Comparison of ENCODE assay signal across 28 cellular contexts in genomic region chr11:73130181-73130580, GRCh38.
"Had no signal": no experiment of that assay in that cellular context is flagged by ENCODE, and none has a peak within 500 bp of the region (broad histone marks: within the 10 kb centered on the region; RNA-seq: fewer than 3 reads in every experiment).

No MANE protein-coding gene starts in this region.

- H3K4me3 ChIP-seq: breast epithelium had no signal

- H3K27me3 Mint-ChIP-seq: activated B cell treated with CpG ODN at 0.5 μM for 24 hours; activated CD4-positive, alpha-beta memory T cell treated with anti-CD3 and anti-CD28 coated beads, Interleukin-2, amount 10 ng/mL, durations not matched to agents 7 days and 5 days; activated CD4-positive, alpha-beta T cell treated with anti-CD3 and anti-CD28 coated beads for 36 hours; activated naive CD4-positive, alpha-beta T cell treated with anti-CD3 and anti-CD28 coated beads, Interleukin-2, amount 50 U/mL, for 24 hours; activated T-cell treated with anti-CD3 and anti-CD28 coated beads, Interleukin-2, amount 50 U/mL, for 24 hours had no signal

- DNase-seq: activated B cell treated with CpG ODN at 0.5 μM for 24 hours; activated CD4-positive, alpha-beta memory T cell treated with anti-CD3 and anti-CD28 coated beads, Interleukin-2, amount 10 ng/mL, durations not matched to agents 7 days and 5 days; activated CD4-positive, alpha-beta T cell treated with anti-CD3 and anti-CD28 coated beads for 36 hours; activated CD4-positive, alpha-beta T cell treated with anti-CD3 and anti-CD28 coated beads, Interleukin-2, amount 50 U/mL, for 1 hour; activated effector memory CD4-positive, alpha-beta T cell treated with Interleukin-2 at 50 U/mL for 16 hours; activated naive CD4-positive, alpha-beta T cell; activated T-cell treated with anti-CD3 and anti-CD28 coated beads, Interleukin-2, amount 50 U/mL, for 24 hours; aorta; central memory CD4-positive, alpha-beta T cell; Karpas-422; MM.1S; NCI-H1105; NCI-H1436; NCI-H1694 treated with DMSO at 0.1 percent for 48 hours; NCI-H2029 treated with DMSO at 0.1 percent for 48 hours; NCI-H345; NCI-H510A; NCI-H526 treated with DMSO at 0.1 percent for 48 hours; NCI-H82; NK-92 treated with Interleukin-12 subunit alpha and Interleukin-12 subunit beta, amount 100 ng/mL, for 24 hours; SIG-M5; T-helper 2 cell; T1000 had no signal

- ATAC-seq: activated CD4-positive, alpha-beta T cell treated with anti-CD3 and anti-CD28 coated beads for 36 hours had no signal

- H3K27me3 ChIP-seq: breast epithelium had no signal

- H3K9me3 Mint-ChIP-seq: activated naive CD4-positive, alpha-beta T cell treated with anti-CD3 and anti-CD28 coated beads, Interleukin-2, amount 50 U/mL, for 24 hours; activated T-helper 1 cell treated with anti-CD3 and anti-CD28 coated beads, Interleukin-12 subunit alpha, Interleukin-12 subunit beta, Interleukin-2, Interleukin-4 antibody, amounts not matched to agents 30 ng/mL and 10 ng/mL and 1 ng/mL, durations not matched to agents 14 hours and 24 hours and 36 hours had no signal

- H3K4me3 Mint-ChIP-seq: activated B cell treated with CpG ODN at 0.5 μM for 24 hours; activated CD4-positive, alpha-beta memory T cell treated with anti-CD3 and anti-CD28 coated beads, Interleukin-2, amount 10 ng/mL, durations not matched to agents 7 days and 5 days; activated CD4-positive, alpha-beta T cell treated with anti-CD3 and anti-CD28 coated beads for 36 hours; activated naive CD4-positive, alpha-beta T cell treated with anti-CD3 and anti-CD28 coated beads, Interleukin-2, amount 50 U/mL, for 24 hours; activated T-cell treated with anti-CD3 and anti-CD28 coated beads, Interleukin-2, amount 50 U/mL, for 24 hours; activated T-helper 1 cell treated with anti-CD3 and anti-CD28 coated beads, Interleukin-12 subunit alpha, Interleukin-12 subunit beta, Interleukin-2, Interleukin-4 antibody, amounts not matched to agents 30 ng/mL and 10 ng/mL and 1 ng/mL, durations not matched to agents 14 hours and 24 hours and 36 hours had no signal

- H3K4me1 Mint-ChIP-seq: activated CD4-positive, alpha-beta memory T cell treated with anti-CD3 and anti-CD28 coated beads, Interleukin-2, amount 10 ng/mL, durations not matched to agents 7 days and 5 days had no signal

- H3K27ac Mint-ChIP-seq: activated CD4-positive, alpha-beta memory T cell treated with anti-CD3 and anti-CD28 coated beads, Interleukin-2, amount 10 ng/mL, durations not matched to agents 7 days and 5 days; activated CD4-positive, alpha-beta T cell treated with anti-CD3 and anti-CD28 coated beads for 36 hours; activated naive CD4-positive, alpha-beta T cell treated with anti-CD3 and anti-CD28 coated beads, Interleukin-2, amount 50 U/mL, for 24 hours; activated T-cell treated with anti-CD3 and anti-CD28 coated beads, Interleukin-2, amount 50 U/mL, for 24 hours; activated T-helper 1 cell treated with anti-CD3 and anti-CD28 coated beads, Interleukin-12 subunit alpha, Interleukin-12 subunit beta, Interleukin-2, Interleukin-4 antibody, amounts not matched to agents 30 ng/mL and 10 ng/mL and 1 ng/mL, durations not matched to agents 14 hours and 24 hours and 36 hours had no signal

- H3K4me1 ChIP-seq: breast epithelium had no signal

- H3K27ac ChIP-seq: breast epithelium had no signal

- FAIRE-seq: RCC 7860, TTC549 had no signal

- H3K36me3 ChIP-seq: breast epithelium had no signal
